Comparison of ENCODE assay signal across 23 cellular contexts in genomic region chr3:46479021-46479420, GRCh38. TPM values are rescaled to one million over a fixed set of nuclear protein-coding genes. Genes with fewer than 3 reads are reported as not detected.
DNase-seq lines count a peak whose midpoint lies in the region; ATAC-seq and TF ChIP-seq lines count a peak whose summit lies in the region.
"Had no signal": no experiment of that assay in that cellular context is flagged by ENCODE, and none has a peak within 500 bp of the region (broad histone marks: within the 10 kb centered on the region; RNA-seq: fewer than 3 reads in every experiment).

No MANE protein-coding gene starts in this region.

- intact Hi-C loops in Caco-2 (cut with micrococcal nuclease; ENCODE audit: unreplicated experiment) = no loop called here

- H3K27ac ChIP-seq in RWPE2 (ENCODE audit: poor library complexity, severe bottlenecking) (no peak overlapping the region), neutrophil (peak overlapping the region; percentile 76), Karpas-422 (ENCODE audit: low read length) (no peak overlapping the region)

- peak overlapping the region; percentile 67 for H3K27ac Mint-ChIP-seq in Caco-2 (ENCODE audit: unreplicated experiment)
- no peak overlapping the region for H3K27ac Mint-ChIP-seq in stimulated activated effector memory CD8-positive, alpha-beta T cell treated with anti-CD3 and anti-CD28 coated beads, Interleukin-12 subunit alpha, Interleukin-12 subunit beta, amount 100 ng/mL, for 72 hours
- H3K27ac Mint-ChIP-seq in progenitor cell of endocrine pancreas = no peak overlapping the region
- H3K27ac Mint-ChIP-seq: CD4-positive, alpha-beta T cell; HFFc6; IgD-negative memory B cell had no signal

- POLR2A ChIA-PET in Caco-2 (lab: Charles Lee) = no interaction called here

- H3K36me3 Mint-ChIP-seq in Caco-2 (ENCODE audit: insufficient read depth, unreplicated experiment) = no peaks in the 10 kb centered on the region
- no peaks in the 10 kb centered on the region for H3K36me3 Mint-ChIP-seq in stimulated activated effector memory CD8-positive, alpha-beta T cell treated with anti-CD3 and anti-CD28 coated beads, Interleukin-12 subunit alpha, Interleukin-12 subunit beta, amount 100 ng/mL, for 72 hours
- peaks cover 3% of the 10 kb centered on the region for H3K36me3 Mint-ChIP-seq in progenitor cell of endocrine pancreas (ENCODE audit: insufficient read depth)

- H3K4me1 Mint-ChIP-seq in Caco-2 (ENCODE audit: low read depth, unreplicated experiment) (no peaks in the 10 kb centered on the region), progenitor cell of endocrine pancreas (ENCODE audit: low read depth) (peaks cover 6% of the 10 kb centered on the region)
- no peaks in the 10 kb centered on the region for H3K4me1 Mint-ChIP-seq in stimulated activated effector memory CD8-positive, alpha-beta T cell treated with anti-CD3 and anti-CD28 coated beads, Interleukin-12 subunit alpha, Interleukin-12 subunit beta, amount 100 ng/mL, for 72 hours

- no peak for ATAC-seq in RWPE2 (ENCODE audit: low read depth)
- ATAC-seq in stimulated activated effector memory CD8-positive, alpha-beta T cell treated with anti-CD3 and anti-CD28 coated beads, Interleukin-12 subunit alpha, Interleukin-12 subunit beta, amount 100 ng/mL, for 72 hours = no peak
- no peak for ATAC-seq in HG03159 (IDR thresholded peaks at IDR 0.05; ENCODE audit: unreplicated experiment)
- ATAC-seq: HCT116 had no signal

- H3K4me1 ChIP-seq in Caco-2 (no peaks in the 10 kb centered on the region), RWPE2 (ENCODE audit: insufficient read depth, poor library complexity, severe bottlenecking) (no peaks in the 10 kb centered on the region), neutrophil (ENCODE audit: control insufficient read depth in 1 of 2, insufficient read depth in 1 of 2, low read depth in 1 of 2, low read length in 1 of 2) (peaks cover 63 to 64% of the 10 kb centered on the region in 2 experiments), Karpas-422 (ENCODE audit: low read length) (no peaks in the 10 kb centered on the region)
- H3K4me1 ChIP-seq: BE2C had no signal

- H3K36me3 ChIP-seq in Caco-2 (ENCODE audit: control insufficient read depth, insufficient read depth, low read length) (no peaks in the 10 kb centered on the region), RWPE2 (ENCODE audit: low read depth) (no peaks in the 10 kb centered on the region), neutrophil (no peaks in the 10 kb centered on the region), Karpas-422 (ENCODE audit: insufficient read depth, low read length) (no peaks in the 10 kb centered on the region)
- H3K36me3 ChIP-seq: BE2C had no signal

- H3K9me3 ChIP-seq in Caco-2 (0 out of 2 replicates have a peak, but pooled peaks cover 5% of the 10 kb centered on the region), RWPE2 (ENCODE audit: severe bottlenecking) (no peaks in the 10 kb centered on the region), neutrophil (no peaks in the 10 kb centered on the region), Karpas-422 (ENCODE audit: low read length) (no peaks in the 10 kb centered on the region)
- H3K9me3 ChIP-seq: BE2C had no signal

- H3K4me2 ChIP-seq in Karpas-422 (ENCODE audit: low read depth, low read length, poor library complexity, severe bottlenecking) = no peak overlapping the region

- no peak overlapping the region for H2AFZ ChIP-seq in Karpas-422 (ENCODE audit: low read length)

- H3K4me3 ChIP-seq in Caco-2 (ENCODE audit: low read depth, low read length) (no peak overlapping the region), RWPE2 (ENCODE audit: severe bottlenecking) (no peak overlapping the region), neutrophil (ENCODE audit: low read depth in 1 of 2, low read length in 1 of 2) (no peak overlapping the region), Karpas-422 (ENCODE audit: low read length) (no peak overlapping the region)

- DNase-seq in Caco-2 (no peak), RWPE2 (ENCODE audit: low spot score) (peak; percentile 7), islet precursor cell (peak; percentile 22), progenitor cell of endocrine pancreas (ENCODE audit: low spot score, unreplicated experiment) (no peak), Karpas-422 (no peak)
- no peak for DNase-seq in stimulated activated effector memory CD8-positive, alpha-beta T cell treated with anti-CD3 and anti-CD28 coated beads, Interleukin-12 subunit alpha, Interleukin-12 subunit beta, amount 100 ng/mL, for 72 hours (ENCODE audit: low spot score in 2 of 2)
- DNase-seq: BE2C; C1 segment of cervical spinal cord; CD4-positive, alpha-beta T cell; DMS153; DMS79; GDM1; GOT3; H7; HFFc6; KBM-7 had no signal

- H3K9me3 Mint-ChIP-seq in Caco-2 (ENCODE audit: unreplicated experiment) (peaks cover 19% of the 10 kb centered on the region), progenitor cell of endocrine pancreas (ENCODE audit: low read depth) (peaks cover 15% of the 10 kb centered on the region)
- peaks cover 11% of the 10 kb centered on the region for H3K9me3 Mint-ChIP-seq in stimulated activated effector memory CD8-positive, alpha-beta T cell treated with anti-CD3 and anti-CD28 coated beads, Interleukin-12 subunit alpha, Interleukin-12 subunit beta, amount 100 ng/mL, for 72 hours

- TF ChIP-seq CTCF in Caco-2 (IDR thresholded peaks at IDR 0.05; ENCODE audit: insufficient read depth in 1 of 2, low read depth in 1 of 2, low read length in 1 of 2, severe bottlenecking in 1 of 2, unreplicated experiment in 1 of 2) (no peak), RWPE2 (IDR thresholded peaks at IDR 0.05; ENCODE audit: poor library complexity, severe bottlenecking) (no peak), neutrophil (IDR thresholded peaks at IDR 0.05) (no peak), progenitor cell of endocrine pancreas (IDR thresholded peaks at IDR 0.05; ENCODE audit: unreplicated experiment) (no peak)

- H4K20me1 ChIP-seq in Karpas-422 (ENCODE audit: insufficient read depth, low read depth, low read length) = 0 out of 2 replicates have a peak, but pooled peaks cover under 1% of the 10 kb centered on the region

- H3K9ac ChIP-seq in Karpas-422 (ENCODE audit: low read length) = no peak overlapping the region

- H3K27me3 Mint-ChIP-seq in Caco-2 (ENCODE audit: insufficient read depth, unreplicated experiment) (peaks cover 2% of the 10 kb centered on the region), progenitor cell of endocrine pancreas (peaks cover 4% of the 10 kb centered on the region)

- no peak overlapping the region for H3K4me3 Mint-ChIP-seq in Caco-2 (ENCODE audit: unreplicated experiment)
- H3K4me3 Mint-ChIP-seq in stimulated activated effector memory CD8-positive, alpha-beta T cell treated with anti-CD3 and anti-CD28 coated beads, Interleukin-12 subunit alpha, Interleukin-12 subunit beta, amount 100 ng/mL, for 72 hours = no peak overlapping the region
- H3K4me3 Mint-ChIP-seq in progenitor cell of endocrine pancreas (ENCODE audit: low read depth) = no peak overlapping the region
- H3K4me3 Mint-ChIP-seq: CD4-positive, alpha-beta T cell; HFFc6; IgD-negative memory B cell had no signal

- H3K9me2 ChIP-seq in Karpas-422 (replicated peaks; ENCODE audit: insufficient read depth, low read length) = no peaks in the 10 kb centered on the region

- H3K27me3 ChIP-seq in Caco-2 (replicated peaks; ENCODE audit: control insufficient read depth, insufficient read depth, low read length) (no peaks in the 10 kb centered on the region), RWPE2 (ENCODE audit: insufficient read depth, poor library complexity, severe bottlenecking) (no peaks in the 10 kb centered on the region), neutrophil (no peaks in the 10 kb centered on the region), Karpas-422 (ENCODE audit: low read length) (peaks cover 3% of the 10 kb centered on the region; the same call in 1 of the 2 replicates)
- H3K27me3 ChIP-seq: BE2C had no signal

- no TSS peak for BruUV-seq in Caco-2 (replicated peaks; lab: Mats Ljungman, UMichigan)

- no peaks in the 10 kb centered on the region for H3K79me2 ChIP-seq in Karpas-422 (ENCODE audit: low read length)

- CTCF ChIA-PET in Caco-2 (lab: Charles Lee) = no interaction called here

RNA-seq across cellular contexts. Expression of gene LTF, which starts 14.3 kb away (rescaled TPM):
- total RNA-seq in Caco-2 (2022) (not detected in 2 replicates), progenitor cell of endocrine pancreas (0.33 and 0.53 TPM in 2 replicates)
- total RNA-seq in Karpas-422 (2014; rRNA removed; shearing (Covaris generic); ENCODE audit: low replicate concordance) = not detected in 2 replicates
- total RNA-seq: A172; CD4-positive, alpha-beta T cell; Daoy; H7 had no signal

RNA-seq across cellular contexts. Expression of gene RTP3, which starts 18.8 kb away (rescaled TPM):
- total RNA-seq in Caco-2 (2022) (not detected in 2 replicates), progenitor cell of endocrine pancreas (not detected in 2 replicates)
- not detected in 2 replicates for total RNA-seq in Karpas-422 (2014; rRNA removed; shearing (Covaris generic); ENCODE audit: low replicate concordance)
- total RNA-seq: A172; CD4-positive, alpha-beta T cell; Daoy; HFFc6; HT1080 had no signal

Comparison
In these comparisons a context has a peak if more than half of its experiments do, and no peak if none do; other contexts are left out.
1. DNase-seq: peak in RWPE2 (single experiment) and islet precursor cell (single experiment); none in Caco-2 (0 of 2), stimulated activated effector memory CD8-positive, alpha-beta T cell treated with anti-CD3 and anti-CD28 coated beads, Interleukin-12 subunit alpha, Interleukin-12 subunit beta, amount 100 ng/mL, for 72 hours (0 of 2), progenitor cell of endocrine pancreas (single experiment) and Karpas-422 (single experiment).